22 cellular contexts compared by ENCODE assay signal in genomic region chr18:41719808-41720207, GRCh38.
"Had no signal": no experiment of that assay in that cellular context is flagged by ENCODE, and none has a peak within 500 bp of the region (broad histone marks: within the 10 kb centered on the region; RNA-seq: fewer than 3 reads in every experiment).

No MANE protein-coding gene starts in this region.

- H3K27ac ChIP-seq: heart left ventricle, left lung, lower lobe of right lung, neutrophil, psoas muscle, spleen, tibial artery, upper lobe of left lung, uterus had no signal

- H3K4me3 ChIP-seq: heart left ventricle, left lung, lower lobe of right lung, mucosa of descending colon, psoas muscle, spleen, tibial artery, upper lobe of left lung, uterus had no signal

- H3K27ac Mint-ChIP-seq: dendritic cell treated with granulocyte-macrophage colony-stimulating factor and Interleukin-4, amounts not matched to agents 40 ng/mL and 50 ng/mL, for 4 days; effector memory CD8-positive, alpha-beta T cell; memory B cell; naive thymus-derived CD8-positive, alpha-beta T cell; stimulated activated memory B cell treated with anti-CD40 and anti-IgM and Interleukin-4, amounts not matched to agents 10 μg/mL and 1 μg/mL and 100 μg/mL, for 72 hours; stimulated activated naive CD8-positive, alpha-beta T cell treated with anti-CD3 and anti-CD28 coated beads, Interleukin-15, Interleukin-2, amounts not matched to agents 100 ng/mL and 50 ng/mL, for 24 hours had no signal

- ATAC-seq: effector memory CD8-positive, alpha-beta T cell; heart left ventricle; left lung; lower lobe of right lung; mucosa of descending colon; naive thymus-derived CD8-positive, alpha-beta T cell; psoas muscle; sciatic nerve; stimulated activated memory B cell treated with anti-CD40 and anti-IgM and Interleukin-4, amounts not matched to agents 10 μg/mL and 1 μg/mL and 100 μg/mL, for 72 hours had no signal

- H3K4me1 ChIP-seq: heart left ventricle, left lung, lower lobe of right lung, psoas muscle, spleen, tibial artery, upper lobe of left lung, uterus had no signal

- H3K9me3 Mint-ChIP-seq: dendritic cell treated with granulocyte-macrophage colony-stimulating factor and Interleukin-4, amounts not matched to agents 40 ng/mL and 50 ng/mL, for 4 days had no signal

- H3K9me3 ChIP-seq: heart left ventricle, left lung, lower lobe of right lung, mucosa of descending colon, neutrophil, psoas muscle, spleen, tibial artery, upper lobe of left lung, uterus had no signal

- H3K36me3 ChIP-seq: heart left ventricle, left lung, lower lobe of right lung, neutrophil, spleen, tibial artery, upper lobe of left lung, uterus had no signal

- DNase-seq: effector memory CD8-positive, alpha-beta T cell; erythroblast; heart left ventricle; hypothalamus; left lung; lower lobe of right lung; mucosa of descending colon; naive thymus-derived CD8-positive, alpha-beta T cell; psoas muscle; spleen; stimulated activated CD4-positive, alpha-beta T cell treated with anti-CD3 and anti-CD28 coated beads, Interleukin-15, amount 100 ng/mL, for 24 hours; stimulated activated CD4-positive, alpha-beta T cell treated with anti-CD3 and anti-CD28 coated beads, Interleukin-1b, Interleukin-23, amount 100 ng/mL, for 48 hours; stimulated activated CD4-positive, alpha-beta T cell treated with anti-CD3 and anti-CD28 coated beads, Interleukin-4, amount 100 ng/mL, for 24 hours; tibial artery; upper lobe of left lung; uterus had no signal

- H3K36me3 Mint-ChIP-seq: memory B cell; naive thymus-derived CD8-positive, alpha-beta T cell; stimulated activated memory B cell treated with anti-CD40 and anti-IgM and Interleukin-4, amounts not matched to agents 10 μg/mL and 1 μg/mL and 100 μg/mL, for 72 hours had no signal

- H3K27me3 ChIP-seq: heart left ventricle, left lung, neutrophil, spleen, tibial artery, upper lobe of left lung, uterus had no signal
